Comparison of ENCODE assay signal across 12 cellular contexts in genomic region chr19:42312370-42312769, GRCh38. TPM values are rescaled to one million over a fixed set of nuclear protein-coding genes. Genes with fewer than 3 reads are reported as not detected.
DNase-seq lines count a peak whose midpoint lies in the region; ATAC-seq, FAIRE-seq and TF ChIP-seq lines count a peak whose summit lies in the region.
"Had no signal": no experiment of that assay in that cellular context is flagged by ENCODE, and none has a peak within 500 bp of the region (broad histone marks: within the 10 kb centered on the region; RNA-seq: fewer than 3 reads in every experiment).

No MANE protein-coding gene starts in this region.

- POLR2A ChIA-PET in K562 (lab: Yijun Ruan, JAX): no interaction called here

- no peak for TF ChIP-seq RAD21 in K562 (CRISPR knock-in tag; conservative IDR thresholded peaks at IDR 0.05 in 1 of 2, IDR thresholded peaks at IDR 0.05 in 1 of 2)

- no TSS peak for BruUV-seq in K562 (replicated peaks; lab: Mats Ljungman, UMichigan)

- H3K36me3 ChIP-seq in DND-41 (ENCODE audit: insufficient read depth, low read length) (no peaks in the 10 kb centered on the region), KMS-11 (ENCODE audit: insufficient read depth) (no peaks in the 10 kb centered on the region), K562 (ENCODE audit: control insufficient read depth, insufficient read depth, low read length) (no peaks in the 10 kb centered on the region)
- H3K36me3 ChIP-seq: right atrium auricular region had no signal

- H3K4me3 Mint-ChIP-seq in neural crest cell: peak overlapping the region; percentile 76

- H3K27ac ChIP-seq in DND-41 (ENCODE audit: low read length) (no peak overlapping the region), KMS-11 (no peak overlapping the region), K562 (ENCODE audit: extremely low read depth, low read depth, low read length) (no peak overlapping the region)
- H3K27ac ChIP-seq: right atrium auricular region had no signal

- H3K4me3 ChIP-seq in DND-41 (ENCODE audit: low read depth in 1 of 2, low read length in 2 of 2) (no peak overlapping the region), KMS-11 (IDR thresholded peaks at IDR 0.05; ENCODE audit: insufficient read depth, low read depth, low read length) (no peak overlapping the region), K562 (no peak overlapping the region)

- peaks cover 31% of the 10 kb centered on the region for H3K4me1 Mint-ChIP-seq in neural crest cell

- no peak for TF ChIP-seq POLR2A in K562 (conservative IDR thresholded peaks at IDR 0.05)

- H3K27me3 Mint-ChIP-seq in neural crest cell (ENCODE audit: low read depth): peaks cover 21% of the 10 kb centered on the region

- CTCF ChIA-PET in K562 (lab: Yijun Ruan, JAX; ENCODE audit: low intra/inter-chr PET ratio): no interaction called here

- no peak overlapping the region for H3K27ac Mint-ChIP-seq in neural crest cell (ENCODE audit: unreplicated experiment)

- H3K9me3 ChIP-seq in DND-41 (ENCODE audit: insufficient read depth, low read length, severe bottlenecking) (no peaks in the 10 kb centered on the region), K562 (replicated peaks; ENCODE audit: control insufficient read depth, insufficient read depth, low read depth, low read length) (no peaks in the 10 kb centered on the region)
- H3K9me3 ChIP-seq: right atrium auricular region had no signal

- DNase-seq in DND-41: no peak
- DNase-seq in K562 (ENCODE audit: extremely low read depth in 1 of 4, low spot score in 3 of 4): no peak
- no peak for DNase-seq in neural crest cell (ENCODE audit: low read depth, low spot score)
- DNase-seq in GOT3 (lab: John Stamatoyannopoulos, UW): no peak
- no peak for DNase-seq in stimulated activated CD4-positive, alpha-beta T cell treated with anti-CD3 and anti-CD28 coated beads, Interleukin-4, amount 100 ng/mL, for 1 hour
- DNase-seq: left cardiac atrium; stimulated activated CD4-positive, alpha-beta T cell treated with anti-CD3 and anti-CD28 coated beads, Interleukin-2, amount 100 ng/mL, for 24 hours had no signal

- H3K27me3 ChIP-seq in DND-41 (ENCODE audit: insufficient read depth, low read length, poor library complexity) (peaks cover 34% of the 10 kb centered on the region), KMS-11 (ENCODE audit: insufficient read depth, low read depth) (peaks cover 59% of the 10 kb centered on the region), K562 (ENCODE audit: control insufficient read depth in 2 of 2, insufficient read depth in 2 of 2, low read length in 2 of 2) (no peaks in the 10 kb centered on the region)
- H3K27me3 ChIP-seq: right atrium auricular region had no signal

- no peak for TF ChIP-seq EP300 in K562 (IDR thresholded peaks at IDR 0.05; ENCODE audit: low read length)

- no peaks in the 10 kb centered on the region for H3K9me1 ChIP-seq in K562 (ENCODE audit: control insufficient read depth, insufficient read depth, low read length)

- H3K4me2 ChIP-seq in DND-41 (ENCODE audit: insufficient read depth, low read length): 0 out of 2 replicates have a peak overlapping the region, but pooled peaks have one; percentile 57
- peak overlapping the region; percentile 97; the same call in 1 of the 2 replicates for H3K4me2 ChIP-seq in KMS-11
- no peak overlapping the region for H3K4me2 ChIP-seq in K562 (ENCODE audit: insufficient read depth, low read length)

- H3K4me1 ChIP-seq in DND-41 (ENCODE audit: insufficient read depth, low read length) (peaks cover 16% of the 10 kb centered on the region), KMS-11 (ENCODE audit: low read depth, poor library complexity, severe bottlenecking) (peaks cover 5% of the 10 kb centered on the region), K562 (replicated peaks in 1 of 2; ENCODE audit: control insufficient read depth in 2 of 2, insufficient read depth in 2 of 2, low read length in 2 of 2) (peaks cover 15 to 51% of the 10 kb centered on the region in 2 experiments; a peak in 3 of 5 replicates)

- H3K9me3 Mint-ChIP-seq in neural crest cell: no peaks in the 10 kb centered on the region

- peak; percentile 66 for FAIRE-seq in K562 (lab: Jason Lieb, UNC)

- ATAC-seq in DND-41 (ENCODE audit: insufficient read depth, low read depth) (no peak), K562 (no peak), GM21515 (IDR thresholded peaks at IDR 0.05; ENCODE audit: unreplicated experiment) (no peak)

- no peak for TF ChIP-seq CTCF in DND-41 (IDR thresholded peaks at IDR 0.05; ENCODE audit: borderline replicate concordance, extremely low read depth, low read length, poor library complexity, severe bottlenecking)
- no peak for TF ChIP-seq CTCF in KMS-11 (conservative IDR thresholded peaks at IDR 0.05; ENCODE audit: low read depth, low read length)
- no peak for TF ChIP-seq CTCF in K562 (IDR thresholded peaks at IDR 0.05 in 2 of 3, conservative IDR thresholded peaks at IDR 0.05 in 1 of 3; ENCODE audit: insufficient read depth in 2 of 3, low read depth in 1 of 3, low read length in 3 of 3)
- TF ChIP-seq CTCF in neural crest cell (conservative IDR thresholded peaks at IDR 0.05): no peak

- H2AFZ ChIP-seq in DND-41 (ENCODE audit: low read depth, low read length) (no peak overlapping the region), KMS-11 (ENCODE audit: low read depth) (no peak overlapping the region), K562 (ENCODE audit: low read depth, low read length) (no peak overlapping the region)

- H3K36me3 Mint-ChIP-seq in neural crest cell (ENCODE audit: low read depth): no peaks in the 10 kb centered on the region

- H4K20me1 ChIP-seq in DND-41 (ENCODE audit: insufficient read depth, low read length): peaks cover 3% of the 10 kb centered on the region
- no peaks in the 10 kb centered on the region for H4K20me1 ChIP-seq in KMS-11 (ENCODE audit: insufficient read depth)
- H4K20me1 ChIP-seq in K562 (replicated peaks; ENCODE audit: control insufficient read depth, insufficient read depth, low read length): no peaks in the 10 kb centered on the region

- in situ Hi-C loops in K562 (cut with MboI): no loop called here

- WGBS in K562 (ENCODE audit: insufficient coverage, low coverage, missing lambda C conversion rate): 89% methylated on average over 5 of the region's 5 CpGs

- intact Hi-C loops in K562 (cut with micrococcal nuclease): no loop called here

- H3K79me2 ChIP-seq in DND-41 (ENCODE audit: insufficient read depth, low read length) (no peaks in the 10 kb centered on the region), KMS-11 (ENCODE audit: insufficient read depth, low read depth) (no peaks in the 10 kb centered on the region), K562 (ENCODE audit: control insufficient read depth, insufficient read depth, low read length) (no peaks in the 10 kb centered on the region)

- H3K9ac ChIP-seq in DND-41 (ENCODE audit: low read depth, low read length) (no peak overlapping the region), KMS-11 (no peak overlapping the region), K562 (ENCODE audit: insufficient read depth in 1 of 2, low read depth in 2 of 2, low read length in 2 of 2) (peak overlapping the region in 1 of 2 experiments; percentile 59; a peak in 1 of 4 replicates)

RNA-seq across cellular contexts. Expression of gene TMEM145, which starts 0.7 kb away (rescaled TPM):
- total RNA-seq in K562 (2011; cell fraction: chromatin; rRNA removed; ENCODE audit: low replicate concordance): 4.7 and 17.0 TPM in 2 replicates
- 7.8 and 16.2 TPM in 2 replicates for total RNA-seq in K562 (2011; cell fraction: nucleolus; rRNA removed)
- 4.7 and 8.2 TPM in 2 replicates for total RNA-seq in K562 (2011; cell fraction: nucleoplasm; rRNA removed)
- total RNA-seq in K562 (2014; rRNA removed) (0.61 TPM in 1 of 2 replicates, not detected in the other), K562 (2014; rRNA removed; fragmentation: Illumina TruSeq; extraction: Trizol) (0.80 and 0.83 TPM in 2 replicates), K562 (2015; rRNA removed; fragmentation: Illumina TruSeq; extraction: Trizol) (0.75 and 0.94 TPM in 2 replicates), K562 (2021) (2.8 and 5.5 TPM in 2 replicates), neural crest cell (18.4 and 19.4 TPM in 2 replicates)
- polyA plus RNA-seq in K562 (2011; rRNA removed) (1.3 and 1.8 TPM in 2 replicates), K562 (2014; fragmentation: Illumina TruSeq; extraction: Trizol) (1.8 and 2.0 TPM in 2 replicates), K562 (2014; fragmentation: Nextera tagmentation; extraction: Ambion mirVana) (not detected), K562 (2014; rRNA removed) (3.0 and 4.1 TPM in 2 replicates)
- 0.54 and 0.77 TPM in 2 replicates for polyA plus RNA-seq in K562 (2011; cell fraction: cytosol; rRNA removed)
- 16.6 and 17.9 TPM in 2 replicates for polyA plus RNA-seq in K562 (2011; cell fraction: nucleus; rRNA removed)
- polyA plus RNA-seq in K562 (2012): 0.91 and 2.6 TPM in 2 replicates
- polyA minus RNA-seq in K562 (2011; rRNA and poly(A)+ RNA removed): 1.9 and 2.4 TPM in 2 replicates
- polyA minus RNA-seq in K562 (2011; cell fraction: cytosol; rRNA and poly(A)+ RNA removed): 4.5 TPM in 1 of 2 replicates, not detected in the other
- 6.6 and 11.7 TPM in 2 replicates for polyA minus RNA-seq in K562 (2011; cell fraction: nucleus; rRNA and poly(A)+ RNA removed)
- total RNA-seq: urinary bladder had no signal
- polyA plus RNA-seq: CD14-positive monocyte had no signal

RNA-seq across cellular contexts. Expression of gene PAFAH1B3, which starts 9.9 kb away (rescaled TPM):
- 3.9 and 24.8 TPM in 2 replicates for total RNA-seq in K562 (2011; cell fraction: chromatin; rRNA removed; ENCODE audit: low replicate concordance)
- 45.0 and 47.0 TPM in 2 replicates for total RNA-seq in K562 (2011; cell fraction: nucleolus; rRNA removed)
- total RNA-seq in K562 (2011; cell fraction: nucleoplasm; rRNA removed): 16.6 and 17.6 TPM in 2 replicates
- 114 and 146 TPM in 2 replicates for total RNA-seq in K562 (2014; rRNA removed)
- total RNA-seq in K562 (2014; rRNA removed; fragmentation: Illumina TruSeq; extraction: Trizol): 28.7 and 48.0 TPM in 2 replicates
- total RNA-seq in K562 (2015; rRNA removed; fragmentation: Illumina TruSeq; extraction: Trizol): 78.9 and 81.0 TPM in 2 replicates
- 130 and 138 TPM in 2 replicates for total RNA-seq in K562 (2021)
- polyA plus RNA-seq in K562 (2011; rRNA removed): 27.5 and 40.8 TPM in 2 replicates
- 71.5 and 165 TPM in 2 replicates for polyA plus RNA-seq in K562 (2011; cell fraction: cytosol; rRNA removed)
- 47.4 and 73.9 TPM in 2 replicates for polyA plus RNA-seq in K562 (2011; cell fraction: nucleus; rRNA removed)
- polyA plus RNA-seq in K562 (2012): 83.4 and 102 TPM in 2 replicates
- polyA plus RNA-seq in K562 (2014; fragmentation: Illumina TruSeq; extraction: Trizol): 96.7 and 113 TPM in 2 replicates
- polyA plus RNA-seq in K562 (2014; fragmentation: Nextera tagmentation; extraction: Ambion mirVana): 10 to 100 TPM; 10.5 to 23.5 TPM
- 79.6 and 80.6 TPM in 2 replicates for polyA plus RNA-seq in K562 (2014; rRNA removed)
- 20.7 and 34.8 TPM in 2 replicates for polyA minus RNA-seq in K562 (2011; rRNA and poly(A)+ RNA removed)
- 70.3 and 71.1 TPM in 2 replicates for polyA minus RNA-seq in K562 (2011; cell fraction: cytosol; rRNA and poly(A)+ RNA removed)
- polyA minus RNA-seq in K562 (2011; cell fraction: nucleus; rRNA and poly(A)+ RNA removed): 16.8 and 18.9 TPM in 2 replicates
- total RNA-seq in neural crest cell: 166 and 173 TPM in 2 replicates

RNA-seq across cellular contexts. Expression of gene PRR19, which starts 10.4 kb away (rescaled TPM):
- 0.30 and 0.67 TPM in 2 replicates for total RNA-seq in K562 (2011; cell fraction: chromatin; rRNA removed; ENCODE audit: low replicate concordance)
- total RNA-seq in K562 (2011; cell fraction: nucleolus; rRNA removed): 0.39 and 0.83 TPM in 2 replicates
- 0.76 and 0.81 TPM in 2 replicates for total RNA-seq in K562 (2011; cell fraction: nucleoplasm; rRNA removed)
- total RNA-seq in K562 (2014; rRNA removed) (0.54 and 1.1 TPM in 2 replicates), K562 (2014; rRNA removed; fragmentation: Illumina TruSeq; extraction: Trizol) (0.11 and 0.32 TPM in 2 replicates), K562 (2015; rRNA removed; fragmentation: Illumina TruSeq; extraction: Trizol) (0.94 and 1.1 TPM in 2 replicates), K562 (2021) (1.6 and 1.8 TPM in 2 replicates), neural crest cell (2.2 and 2.8 TPM in 2 replicates)
- polyA plus RNA-seq in K562 (2011; rRNA removed) (0.24 and 0.34 TPM in 2 replicates), K562 (2014; fragmentation: Illumina TruSeq; extraction: Trizol) (1.0 and 1.9 TPM in 2 replicates), K562 (2014; fragmentation: Nextera tagmentation; extraction: Ambion mirVana) (under 1 TPM; 0.10 to 0.18 TPM), K562 (2014; rRNA removed) (0.73 and 1.6 TPM in 2 replicates)
- 0.41 and 2.0 TPM in 2 replicates for polyA plus RNA-seq in K562 (2011; cell fraction: cytosol; rRNA removed)
- 0.21 and 0.77 TPM in 2 replicates for polyA plus RNA-seq in K562 (2011; cell fraction: nucleus; rRNA removed)
- 1.4 and 1.7 TPM in 2 replicates for polyA plus RNA-seq in K562 (2012)
- polyA minus RNA-seq in K562 (2011; rRNA and poly(A)+ RNA removed): 0.15 and 0.32 TPM in 2 replicates
- 1.2 TPM in 1 of 2 replicates, not detected in the other for polyA minus RNA-seq in K562 (2011; cell fraction: cytosol; rRNA and poly(A)+ RNA removed)
- 0.40 TPM in 1 of 2 replicates, not detected in the other for polyA minus RNA-seq in K562 (2011; cell fraction: nucleus; rRNA and poly(A)+ RNA removed)
- total RNA-seq: urinary bladder had no signal

RNA-seq across cellular contexts. Expression of gene MEGF8, which starts 13.1 kb away (rescaled TPM):
- 10.5 and 30.6 TPM in 2 replicates for total RNA-seq in K562 (2011; cell fraction: chromatin; rRNA removed; ENCODE audit: low replicate concordance)
- total RNA-seq in K562 (2011; cell fraction: nucleolus; rRNA removed): 29.2 and 30.2 TPM in 2 replicates
- total RNA-seq in K562 (2011; cell fraction: nucleoplasm; rRNA removed): 14.0 and 15.8 TPM in 2 replicates
- total RNA-seq in K562 (2014; rRNA removed): 3.8 and 4.5 TPM in 2 replicates
- total RNA-seq in K562 (2014; rRNA removed; fragmentation: Illumina TruSeq; extraction: Trizol): 1.5 and 1.8 TPM in 2 replicates
- 3.0 and 3.4 TPM in 2 replicates for total RNA-seq in K562 (2015; rRNA removed; fragmentation: Illumina TruSeq; extraction: Trizol)
- 10.0 and 13.1 TPM in 2 replicates for total RNA-seq in K562 (2021)
- 1.9 and 2.1 TPM in 2 replicates for polyA plus RNA-seq in K562 (2011; rRNA removed)
- 1.8 and 3.8 TPM in 2 replicates for polyA plus RNA-seq in K562 (2011; cell fraction: cytosol; rRNA removed)
- 5.9 and 11.6 TPM in 2 replicates for polyA plus RNA-seq in K562 (2011; cell fraction: nucleus; rRNA removed)
- 6.5 and 11.3 TPM in 2 replicates for polyA plus RNA-seq in K562 (2012)
- 3.9 and 4.6 TPM in 2 replicates for polyA plus RNA-seq in K562 (2014; fragmentation: Illumina TruSeq; extraction: Trizol)
- polyA plus RNA-seq in K562 (2014; fragmentation: Nextera tagmentation; extraction: Ambion mirVana): under 1 TPM; 0.28 to 0.34 TPM
- polyA plus RNA-seq in K562 (2014; rRNA removed): 4.5 and 4.7 TPM in 2 replicates
- 2.1 and 2.6 TPM in 2 replicates for polyA minus RNA-seq in K562 (2011; rRNA and poly(A)+ RNA removed)
- 8.0 and 10.0 TPM in 2 replicates for polyA minus RNA-seq in K562 (2011; cell fraction: cytosol; rRNA and poly(A)+ RNA removed)
- 7.9 and 8.1 TPM in 2 replicates for polyA minus RNA-seq in K562 (2011; cell fraction: nucleus; rRNA and poly(A)+ RNA removed)
- 38.0 and 39.2 TPM in 2 replicates for total RNA-seq in neural crest cell

RNA-seq across cellular contexts. Expression of gene CIC, which starts 43.3 kb away (rescaled TPM):
- total RNA-seq in K562 (2011; cell fraction: chromatin; rRNA removed; ENCODE audit: low replicate concordance): 24.1 and 86.8 TPM in 2 replicates
- total RNA-seq in K562 (2011; cell fraction: nucleolus; rRNA removed): 64.6 and 65.9 TPM in 2 replicates
- total RNA-seq in K562 (2011; cell fraction: nucleoplasm; rRNA removed): 39.3 and 41.3 TPM in 2 replicates
- total RNA-seq in K562 (2014; rRNA removed): 13.6 and 13.7 TPM in 2 replicates
- total RNA-seq in K562 (2014; rRNA removed; fragmentation: Illumina TruSeq; extraction: Trizol): 1.5 and 2.2 TPM in 2 replicates
- total RNA-seq in K562 (2015; rRNA removed; fragmentation: Illumina TruSeq; extraction: Trizol): 8.6 and 8.7 TPM in 2 replicates
- 37.6 and 44.7 TPM in 2 replicates for total RNA-seq in K562 (2021)
- 3.0 and 5.8 TPM in 2 replicates for polyA plus RNA-seq in K562 (2011; rRNA removed)
- 4.3 and 10.0 TPM in 2 replicates for polyA plus RNA-seq in K562 (2011; cell fraction: cytosol; rRNA removed)
- 37.3 and 64.7 TPM in 2 replicates for polyA plus RNA-seq in K562 (2011; cell fraction: nucleus; rRNA removed)
- polyA plus RNA-seq in K562 (2012): 24.4 and 27.9 TPM in 2 replicates
- polyA plus RNA-seq in K562 (2014; fragmentation: Illumina TruSeq; extraction: Trizol): 12.0 and 21.5 TPM in 2 replicates
- polyA plus RNA-seq in K562 (2014; fragmentation: Nextera tagmentation; extraction: Ambion mirVana): under 1 TPM; 0.07 to 0.13 TPM
- 18.9 and 19.9 TPM in 2 replicates for polyA plus RNA-seq in K562 (2014; rRNA removed)
- polyA minus RNA-seq in K562 (2011; rRNA and poly(A)+ RNA removed): 1.8 and 2.4 TPM in 2 replicates
- 12.8 and 21.3 TPM in 2 replicates for polyA minus RNA-seq in K562 (2011; cell fraction: cytosol; rRNA and poly(A)+ RNA removed)
- 14.4 and 16.6 TPM in 2 replicates for polyA minus RNA-seq in K562 (2011; cell fraction: nucleus; rRNA and poly(A)+ RNA removed)
- total RNA-seq in neural crest cell: 91.6 and 93.4 TPM in 2 replicates
